ENCODE assay signal across 34 cellular contexts in the genomic region with DNA sequence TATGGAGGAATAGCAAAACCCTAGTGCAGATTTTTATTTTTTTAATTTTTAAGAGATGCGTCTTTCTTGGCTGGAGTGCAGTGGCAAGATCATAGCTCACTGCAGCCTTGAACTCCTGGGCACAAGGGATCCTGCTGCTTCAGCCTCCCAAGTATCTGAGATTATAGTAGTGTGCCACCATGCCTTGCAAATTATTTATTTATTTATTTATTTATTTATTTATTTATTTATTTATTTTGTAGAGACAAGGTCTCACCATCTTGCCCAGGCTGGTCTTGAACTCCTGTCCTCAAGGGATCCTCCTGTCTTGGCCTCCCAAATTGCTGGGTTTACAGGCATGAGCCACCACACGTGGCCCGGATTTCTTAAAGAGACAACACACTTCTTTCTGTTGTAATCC.
DNase-seq lines count a peak whose midpoint lies in the region; ATAC-seq, FAIRE-seq and TF ChIP-seq lines count a peak whose summit lies in the region.
"Had no signal": no experiment of that assay in that cellular context is flagged by ENCODE, and none has a peak within 500 bp of the region (broad histone marks: within the 10 kb centered on the region; RNA-seq: fewer than 3 reads in every experiment).

No MANE protein-coding gene starts in this region.

- ATAC-seq in A549, result no peak
- no peak for ATAC-seq in RWPE2 (ENCODE audit: low read depth)
- no peak for ATAC-seq in gastroesophageal sphincter
- ATAC-seq: CD8-positive, alpha-beta T cell had no signal

- H3K4me1 ChIP-seq in A549, result no peaks in the 10 kb centered on the region
- no peaks in the 10 kb centered on the region for H3K4me1 ChIP-seq in HEK293 (ENCODE audit: control insufficient read depth, insufficient read depth, low read length)
- peaks cover 19% of the 10 kb centered on the region for H3K4me1 ChIP-seq in RWPE2 (ENCODE audit: insufficient read depth, poor library complexity, severe bottlenecking)
- no peaks in the 10 kb centered on the region for H3K4me1 ChIP-seq in gastroesophageal sphincter
- H3K4me1 ChIP-seq: BE2C; BLaER1; BLaER1 treated with 17β-estradiol and CSF1 and Interleukin-3, amounts not matched to agents 10 nM and 100 nM; Caco-2 had no signal

- no peak overlapping the region for H3K4me2 ChIP-seq in A549
- H3K4me2 ChIP-seq: BLaER1; BLaER1 treated with 17β-estradiol and CSF1 and Interleukin-3, amounts not matched to agents 10 nM and 100 nM had no signal

- 23% methylated on average over 3 of the region's 3 CpGs for WGBS in A549 (ENCODE audit: missing lambda C conversion rate)
- WGBS in gastroesophageal sphincter (ENCODE audit: low coverage in 1 of 2), 2 donors, result 66 to 82% methylated on average over 3 of the region's 3 CpGs

- H3K27ac Mint-ChIP-seq in nephron progenitor cell, result no peak overlapping the region
- H3K27ac Mint-ChIP-seq: B cell; CD14-positive monocyte; CD4-positive, alpha-beta memory T cell; CD4-positive, alpha-beta T cell; CD4-positive, CD25-positive, alpha-beta regulatory T cell; CD8-positive, alpha-beta memory T cell; CD8-positive, alpha-beta T cell had no signal

- POLR2A ChIA-PET in A549 (lab: Yijun Ruan, JAX) (no interaction called here), HEK293 (lab: Yijun Ruan, JAX) (no interaction called here)

- no peaks in the 10 kb centered on the region for H3K36me3 ChIP-seq in HEK293 (ENCODE audit: control insufficient read depth in 2 of 2, insufficient read depth in 1 of 2, low read length in 2 of 2)
- no peaks in the 10 kb centered on the region for H3K36me3 ChIP-seq in RWPE2 (ENCODE audit: low read depth)
- H3K36me3 ChIP-seq in gastroesophageal sphincter, result no peaks in the 10 kb centered on the region
- H3K36me3 ChIP-seq: BE2C; BLaER1; BLaER1 treated with 17β-estradiol and CSF1 and Interleukin-3, amounts not matched to agents 10 nM and 100 nM had no signal

- no peak overlapping the region for H3K4me3 ChIP-seq in A549
- H3K4me3 ChIP-seq in HEK293 (ENCODE audit: low read depth, low read length), result no peak overlapping the region
- H3K4me3 ChIP-seq in RWPE2 (ENCODE audit: severe bottlenecking), result no peak overlapping the region
- H3K4me3 ChIP-seq in gastroesophageal sphincter, result no peak overlapping the region
- H3K4me3 ChIP-seq: BLaER1; BLaER1 treated with 17β-estradiol and CSF1 and Interleukin-3, amounts not matched to agents 10 nM and 100 nM had no signal

- DNase-seq in A549 (ENCODE audit: low read depth in 1 of 2, low spot score in 1 of 2) (no peak), RWPE2 (ENCODE audit: low spot score) (no peak), nephron progenitor cell (no peak)
- DNase-seq in activated CD8-positive, alpha-beta memory T cell treated with anti-CD3 and anti-CD28 coated beads, Interleukin-2, amount 50 U/mL, for 48 hours, result no peak
- DNase-seq: 8988T; ACHN; AML-193; BE2C; C1 segment of cervical spinal cord; Caco-2; Calu3; CD4-positive, alpha-beta memory T cell; CD4-positive, alpha-beta T cell; CD4-positive, CD25-positive, alpha-beta regulatory T cell; CD8-positive, alpha-beta memory T cell; CD8-positive, alpha-beta T cell; COR-L47; DMS 273 treated with DMSO at 0.1 percent for 48 hours; DMS153; DMS53; DMS79; DMS79 treated with DMSO at 0.1 percent for 48 hours; DND-41; EL had no signal

- H3K9me3 Mint-ChIP-seq in nephron progenitor cell, result peaks cover 4% of the 10 kb centered on the region

- peaks cover 7% of the 10 kb centered on the region for H3K27me3 Mint-ChIP-seq in nephron progenitor cell (ENCODE audit: low read depth, poor library complexity)
- H3K27me3 Mint-ChIP-seq: B cell; CD4-positive, alpha-beta memory T cell; CD4-positive, alpha-beta T cell; CD4-positive, CD25-positive, alpha-beta regulatory T cell; CD8-positive, alpha-beta memory T cell had no signal

- no peak for TF ChIP-seq CTCF in A549 (IDR thresholded peaks at IDR 0.05)
- TF ChIP-seq CTCF in HEK293 (tag by site-specific recombination; IDR thresholded peaks at IDR 0.05), result no peak
- TF ChIP-seq CTCF in RWPE2 (IDR thresholded peaks at IDR 0.05; ENCODE audit: poor library complexity, severe bottlenecking), result no peak
- no peak for TF ChIP-seq CTCF in nephron progenitor cell (IDR thresholded peaks at IDR 0.05)
- no peak for TF ChIP-seq CTCF in gastroesophageal sphincter (IDR thresholded peaks at IDR 0.05)

- H3K4me1 Mint-ChIP-seq in nephron progenitor cell, result no peaks in the 10 kb centered on the region
- H3K4me1 Mint-ChIP-seq: B cell; CD14-positive monocyte; CD4-positive, alpha-beta memory T cell; CD4-positive, CD25-positive, alpha-beta regulatory T cell; CD8-positive, alpha-beta memory T cell had no signal

- H3K4me3 Mint-ChIP-seq in nephron progenitor cell, result no peak overlapping the region
- H3K4me3 Mint-ChIP-seq: B cell; CD14-positive monocyte; CD4-positive, alpha-beta memory T cell; CD4-positive, alpha-beta T cell; CD4-positive, CD25-positive, alpha-beta regulatory T cell; CD8-positive, alpha-beta memory T cell; CD8-positive, alpha-beta T cell had no signal

- TF ChIP-seq POLR2A in A549 (IDR thresholded peaks at IDR 0.05; ENCODE audit: low read length), result no peak
- no peak for TF ChIP-seq POLR2A in gastroesophageal sphincter (IDR thresholded peaks at IDR 0.05)

- CTCF ChIA-PET in A549 (lab: Yijun Ruan, JAX) (no interaction called here), HEK293 (lab: Yijun Ruan, JAX) (no interaction called here)

- H3K36me3 Mint-ChIP-seq in nephron progenitor cell (ENCODE audit: low read depth), result no peaks in the 10 kb centered on the region
- H3K36me3 Mint-ChIP-seq: CD14-positive monocyte; CD4-positive, alpha-beta memory T cell; CD4-positive, CD25-positive, alpha-beta regulatory T cell; CD8-positive, alpha-beta memory T cell; CD8-positive, alpha-beta T cell had no signal

- H3K27me3 ChIP-seq in RWPE2 (ENCODE audit: insufficient read depth, poor library complexity, severe bottlenecking) (no peaks in the 10 kb centered on the region), gastroesophageal sphincter (no peaks in the 10 kb centered on the region)
- H3K27me3 ChIP-seq: BE2C; BLaER1; BLaER1 treated with 17β-estradiol and CSF1 and Interleukin-3, amounts not matched to agents 10 nM and 100 nM had no signal

- FAIRE-seq in A549 (lab: Jason Lieb, UNC), result no peak
- FAIRE-seq: A204.1, D721Med had no signal

- TF ChIP-seq EP300 in A549 (IDR thresholded peaks at IDR 0.05), result no peak
- TF ChIP-seq EP300 in gastroesophageal sphincter (IDR thresholded peaks at IDR 0.05), result no peak

- H3K27ac ChIP-seq in A549 (no peak overlapping the region), HEK293 (ENCODE audit: extremely low read depth, low read depth, low read length) (no peak overlapping the region), RWPE2 (ENCODE audit: poor library complexity, severe bottlenecking) (peak overlapping the region; percentile 2), gastroesophageal sphincter (no peak overlapping the region)
- H3K27ac ChIP-seq: 22Rv1; BLaER1; BLaER1 treated with 17β-estradiol and CSF1 and Interleukin-3, amounts not matched to agents 10 nM and 100 nM; C4-2B had no signal

- TF ChIP-seq RAD21 in A549 (conservative IDR thresholded peaks at IDR 0.05 in 1 of 2, IDR thresholded peaks at IDR 0.05 in 1 of 2), result no peak

- H3K9me3 ChIP-seq in A549 (0 out of 3 replicates have a peak, but pooled peaks cover 4% of the 10 kb centered on the region), HEK293 (ENCODE audit: control insufficient read depth, insufficient read depth, low read depth, low read length) (no peaks in the 10 kb centered on the region), RWPE2 (ENCODE audit: severe bottlenecking) (no peaks in the 10 kb centered on the region), gastroesophageal sphincter (peaks cover 0 to 12% (median 0%) of the 10 kb centered on the region in 3 donors)
- H3K9me3 ChIP-seq: BE2C, Caco-2 had no signal

TF ChIP-seq in A549, 52 proteins besides CTCF, POLR2A, EP300 and RAD21:
- peak; percentile 51 for TF ChIP-seq ZC3H11A (IDR thresholded peaks at IDR 0.05)
- TF ChIP-seq HOXB5 (CRISPR knock-in tag; IDR thresholded peaks at IDR 0.05), result no peak
TF ChIP-seq in A549: peak in this region for 1.

TF ChIP-seq in HEK293, 187 proteins besides CTCF, POLR2A, EP300 and RAD21 (continues in another document):
- TF ChIP-seq ZNF701 (tag by site-specific recombination; IDR thresholded peaks at IDR 0.05) (no peak), ZNF184 (tag by site-specific recombination; IDR thresholded peaks at IDR 0.05) (no peak), ZNF785 (tag by site-specific recombination; IDR thresholded peaks at IDR 0.05) (no peak), ZNF394 (tag by site-specific recombination; IDR thresholded peaks at IDR 0.05; ENCODE audit: borderline replicate concordance) (peak; percentile 50; the same call in 1 of the 2 replicates)
- TF ChIP-seq, protein P1, sequence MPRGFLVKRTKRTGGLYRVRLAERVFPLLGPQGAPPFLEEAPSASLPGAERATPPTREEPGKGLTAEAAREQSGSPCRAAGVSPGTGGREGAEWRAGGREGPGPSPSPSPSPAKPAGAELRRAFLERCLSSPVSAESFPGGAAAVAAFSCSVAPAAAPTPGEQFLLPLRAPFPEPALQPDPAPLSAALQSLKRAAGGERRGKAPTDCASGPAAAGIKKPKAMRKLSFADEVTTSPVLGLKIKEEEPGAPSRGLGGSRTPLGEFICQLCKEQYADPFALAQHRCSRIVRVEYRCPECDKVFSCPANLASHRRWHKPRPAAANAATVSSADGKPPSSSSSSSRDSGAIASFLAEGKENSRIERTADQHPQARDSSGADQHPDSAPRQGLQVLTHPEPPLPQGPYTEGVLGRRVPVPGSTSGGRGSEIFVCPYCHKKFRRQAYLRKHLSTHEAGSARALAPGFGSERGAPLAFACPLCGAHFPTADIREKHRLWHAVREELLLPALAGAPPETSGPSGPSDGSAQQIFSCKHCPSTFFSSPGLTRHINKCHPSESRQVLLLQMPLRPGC (tag by site-specific recombination; IDR thresholded peaks at IDR 0.05), result no peak
- TF ChIP-seq, protein P2, sequence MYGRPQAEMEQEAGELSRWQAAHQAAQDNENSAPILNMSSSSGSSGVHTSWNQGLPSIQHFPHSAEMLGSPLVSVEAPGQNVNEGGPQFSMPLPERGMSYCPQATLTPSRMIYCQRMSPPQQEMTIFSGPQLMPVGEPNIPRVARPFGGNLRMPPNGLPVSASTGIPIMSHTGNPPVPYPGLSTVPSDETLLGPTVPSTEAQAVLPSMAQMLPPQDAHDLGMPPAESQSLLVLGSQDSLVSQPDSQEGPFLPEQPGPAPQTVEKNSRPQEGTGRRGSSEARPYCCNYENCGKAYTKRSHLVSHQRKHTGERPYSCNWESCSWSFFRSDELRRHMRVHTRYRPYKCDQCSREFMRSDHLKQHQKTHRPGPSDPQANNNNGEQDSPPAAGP (tag by site-specific recombination; IDR thresholded peaks at IDR 0.05), result no peak
